Comparison of ENCODE assay signal across 19 cellular contexts in the genomic region with DNA sequence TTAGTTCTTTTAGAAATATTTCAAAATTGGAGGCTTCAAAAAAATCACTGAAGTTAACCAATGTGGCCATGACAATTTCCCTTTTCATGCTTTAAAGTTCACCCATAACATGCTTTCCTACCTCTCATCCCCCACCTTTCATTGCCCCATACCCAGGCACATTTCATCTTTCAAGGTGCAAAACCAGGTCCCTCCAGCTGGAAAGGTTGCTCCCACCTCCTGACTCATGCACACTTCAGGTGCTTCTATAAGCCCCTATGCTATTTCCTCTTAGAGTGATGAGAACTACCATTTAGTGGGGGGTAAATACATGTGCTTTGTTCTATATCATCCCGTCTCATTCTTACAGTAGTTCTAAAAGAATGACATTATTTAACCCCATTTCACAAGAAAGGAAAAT. TPM values are rescaled to one million over a fixed set of nuclear protein-coding genes. Genes with fewer than 3 reads are reported as not detected.
DNase-seq lines count a peak whose midpoint lies in the region; ATAC-seq and TF ChIP-seq lines count a peak whose summit lies in the region.
"Had no signal": no experiment of that assay in that cellular context is flagged by ENCODE, and none has a peak within 500 bp of the region (broad histone marks: within the 10 kb centered on the region; RNA-seq: fewer than 3 reads in every experiment).

No MANE protein-coding gene starts in this region.

- intact Hi-C loops in left lung (cut with DNase I): no loop called here

- H3K4me3 Mint-ChIP-seq in activated T-cell treated with anti-CD3 and anti-CD28 coated beads, Interleukin-2, amount 50 U/mL, for 24 hours: peak overlapping the region; percentile 86
- peak overlapping the region; percentile 91 for H3K4me3 Mint-ChIP-seq in T-helper 17 cell
- peak overlapping the region in 1 of 2 donors; percentile 23 for H3K4me3 Mint-ChIP-seq in stimulated activated naive B cell treated with anti-CD40 and anti-IgM and Interleukin-4, amounts not matched to agents 10 μg/mL and 1 μg/mL and 100 μg/mL, for 72 hours
- H3K4me3 Mint-ChIP-seq: memory B cell, neural progenitor cell had no signal

- H3K27ac ChIP-seq in effector memory CD4-positive, alpha-beta T cell (ENCODE audit: insufficient read depth, low read length, poor library complexity, severe bottlenecking): peak overlapping the region; percentile 90
- H3K27ac ChIP-seq in left lung: peak overlapping the region in 1 of 2 donors; percentile 74
- H3K27ac ChIP-seq: foreskin keratinocyte, neural progenitor cell had no signal

- no peaks in the 10 kb centered on the region for H3K27me3 Mint-ChIP-seq in activated T-cell treated with anti-CD3 and anti-CD28 coated beads, Interleukin-2, amount 50 U/mL, for 24 hours
- no peaks in the 10 kb centered on the region for H3K27me3 Mint-ChIP-seq in T-helper 17 cell
- H3K27me3 Mint-ChIP-seq in stimulated activated naive B cell treated with anti-CD40 and anti-IgM and Interleukin-4, amounts not matched to agents 10 μg/mL and 1 μg/mL and 100 μg/mL, for 72 hours: no peaks in the 10 kb centered on the region
- H3K27me3 Mint-ChIP-seq: memory B cell had no signal

- no peak for DNase-seq in activated T-cell treated with anti-CD3 and anti-CD28 coated beads, Interleukin-2, amount 50 U/mL, for 24 hours
- no peak for DNase-seq in activated T-cell treated with anti-CD3 and anti-CD28 coated beads, Interleukin-2, amount 50 U/mL, for 1 hour
- DNase-seq in T-helper 17 cell (no peak), left lung (no peak), NCI-H524 treated with DMSO at 0.1 percent for 48 hours (lab: John Stamatoyannopoulos, UW) (no peak)
- no peak for DNase-seq in effector memory CD4-positive, alpha-beta T cell
- no peak for DNase-seq in stimulated activated naive B cell treated with anti-CD40 and anti-IgM and Interleukin-4, amounts not matched to agents 10 μg/mL and 1 μg/mL and 100 μg/mL, for 72 hours
- DNase-seq: activated CD4-positive, alpha-beta T cell treated with anti-CD3 and anti-CD28 coated beads for 4 hours; activated effector memory CD4-positive, alpha-beta T cell treated with Interleukin-2 at 50 U/mL for 16 hours; foreskin keratinocyte; GOT3; hippocampal formation; MM.1S; stimulated activated CD4-positive, alpha-beta T cell treated with anti-CD3 and anti-CD28 coated beads, Interleukin-12 subunit alpha, Interleukin-12 subunit beta, amount 100 ng/mL, for 4 hours had no signal

- no peak for TF ChIP-seq CTCF in left lung (IDR thresholded peaks at IDR 0.05)

- H3K4me1 ChIP-seq in effector memory CD4-positive, alpha-beta T cell (ENCODE audit: control insufficient read depth, insufficient read depth, low read length, poor library complexity, severe bottlenecking): peaks cover 47% of the 10 kb centered on the region
- H3K4me1 ChIP-seq in left lung: peaks cover 0 to 71% of the 10 kb centered on the region in 2 donors
- H3K4me1 ChIP-seq: foreskin keratinocyte, neural progenitor cell had no signal

- H3K36me3 ChIP-seq in effector memory CD4-positive, alpha-beta T cell (ENCODE audit: control insufficient read depth, insufficient read depth, low read length): no peaks in the 10 kb centered on the region
- H3K36me3 ChIP-seq in left lung: peaks cover 0 to 12% of the 10 kb centered on the region in 2 donors
- H3K36me3 ChIP-seq: neural progenitor cell had no signal

- peaks cover 34% of the 10 kb centered on the region for H3K36me3 Mint-ChIP-seq in activated T-cell treated with anti-CD3 and anti-CD28 coated beads, Interleukin-2, amount 50 U/mL, for 24 hours (ENCODE audit: low read depth)
- peaks cover 15% of the 10 kb centered on the region for H3K36me3 Mint-ChIP-seq in T-helper 17 cell (ENCODE audit: low read depth)
- no peaks in the 10 kb centered on the region for H3K36me3 Mint-ChIP-seq in stimulated activated naive B cell treated with anti-CD40 and anti-IgM and Interleukin-4, amounts not matched to agents 10 μg/mL and 1 μg/mL and 100 μg/mL, for 72 hours
- H3K36me3 Mint-ChIP-seq: memory B cell, neural progenitor cell had no signal

- H3K27ac Mint-ChIP-seq in activated T-cell treated with anti-CD3 and anti-CD28 coated beads, Interleukin-2, amount 50 U/mL, for 24 hours: peak overlapping the region; percentile 97
- peak overlapping the region; percentile 100 for H3K27ac Mint-ChIP-seq in T-helper 17 cell
- peak overlapping the region; percentile 6 for H3K27ac Mint-ChIP-seq in stimulated activated naive B cell treated with anti-CD40 and anti-IgM and Interleukin-4, amounts not matched to agents 10 μg/mL and 1 μg/mL and 100 μg/mL, for 72 hours
- H3K27ac Mint-ChIP-seq: memory B cell, neural progenitor cell had no signal

- H3K9me3 Mint-ChIP-seq in activated T-cell treated with anti-CD3 and anti-CD28 coated beads, Interleukin-2, amount 50 U/mL, for 24 hours: no peaks in the 10 kb centered on the region
- no peaks in the 10 kb centered on the region for H3K9me3 Mint-ChIP-seq in stimulated activated naive B cell treated with anti-CD40 and anti-IgM and Interleukin-4, amounts not matched to agents 10 μg/mL and 1 μg/mL and 100 μg/mL, for 72 hours
- H3K9me3 Mint-ChIP-seq: memory B cell, neural progenitor cell had no signal

- ATAC-seq in T-helper 17 cell (no peak), left lung (no peak), HG03039 (IDR thresholded peaks at IDR 0.05; ENCODE audit: unreplicated experiment) (no peak)
- ATAC-seq in stimulated activated naive B cell treated with anti-CD40 and anti-IgM and Interleukin-4, amounts not matched to agents 10 μg/mL and 1 μg/mL and 100 μg/mL, for 72 hours (replicated peaks): no peak
- ATAC-seq: foreskin keratinocyte had no signal

- H3K4me1 Mint-ChIP-seq in activated T-cell treated with anti-CD3 and anti-CD28 coated beads, Interleukin-2, amount 50 U/mL, for 24 hours (ENCODE audit: low read depth): peaks cover 69% of the 10 kb centered on the region
- H3K4me1 Mint-ChIP-seq in T-helper 17 cell: peaks cover 50% of the 10 kb centered on the region
- peaks cover 10 to 30% of the 10 kb centered on the region in 2 donors for H3K4me1 Mint-ChIP-seq in stimulated activated naive B cell treated with anti-CD40 and anti-IgM and Interleukin-4, amounts not matched to agents 10 μg/mL and 1 μg/mL and 100 μg/mL, for 72 hours

- H3K4me3 ChIP-seq in effector memory CD4-positive, alpha-beta T cell (ENCODE audit: insufficient read depth, low read depth, low read length, poor library complexity, severe bottlenecking): peak overlapping the region; percentile 58
- H3K4me3 ChIP-seq in left lung: no peak overlapping the region
- H3K4me3 ChIP-seq: neural progenitor cell had no signal

- no peaks in the 10 kb centered on the region for H3K27me3 ChIP-seq in effector memory CD4-positive, alpha-beta T cell (replicated peaks; ENCODE audit: control insufficient read depth, insufficient read depth, low read length, poor library complexity, severe bottlenecking)
- no peaks in the 10 kb centered on the region for H3K27me3 ChIP-seq in left lung
- H3K27me3 ChIP-seq: neural progenitor cell had no signal

- H3K9me3 ChIP-seq in T-helper 17 cell (ENCODE audit: control insufficient read depth, low read length, poor library complexity, severe bottlenecking) (no peaks in the 10 kb centered on the region), left lung (no peaks in the 10 kb centered on the region)
- H3K9me3 ChIP-seq in effector memory CD4-positive, alpha-beta T cell (ENCODE audit: control insufficient read depth, low read length): no peaks in the 10 kb centered on the region

RNA-seq across cellular contexts. Expression of gene FYB1, which starts 15.4 kb away (rescaled TPM):
- total RNA-seq in T-helper 17 cell (100 to 1,000 TPM; 499 to 517 TPM), left lung (10 to 100 TPM; 24.4 to 93.7 TPM)
- total RNA-seq: Daoy, foreskin keratinocyte, kidney epithelial cell had no signal

Comparison
In these comparisons a context has a peak if more than half of its experiments do, and no peak if none do; other contexts are left out.
1. H3K27ac Mint-ChIP-seq: peak in every context shown above with its lines; median percentile 100 in T-helper 17 cell; 97 in activated T-cell treated with anti-CD3 and anti-CD28 coated beads, Interleukin-2, amount 50 U/mL, for 24 hours; 6 in stimulated activated naive B cell treated with anti-CD40 and anti-IgM and Interleukin-4, amounts not matched to agents 10 μg/mL and 1 μg/mL and 100 μg/mL, for 72 hours.
2. RNA of gene FYB1, which starts 15.4 kb away (total RNA-seq): 499 to 517 TPM in T-helper 17 cell; 24.4 to 93.7 TPM in left lung; every median in the first group is over 4 times any median in the second.